18 cellular contexts compared by ENCODE assay signal in genomic region chr14:34175574-34175973, GRCh38.
DNase-seq lines count a peak whose midpoint lies in the region; ATAC-seq, FAIRE-seq and TF ChIP-seq lines count a peak whose summit lies in the region.
"Had no signal": no experiment of that assay in that cellular context is flagged by ENCODE, and none has a peak within 500 bp of the region (broad histone marks: within the 10 kb centered on the region; RNA-seq: fewer than 3 reads in every experiment).

No MANE protein-coding gene starts in this region.

- H3K4me2 ChIP-seq in Karpas-422 (ENCODE audit: low read depth, low read length, poor library complexity, severe bottlenecking), result no peak overlapping the region

- TF ChIP-seq POLR2A in GM12891 (IDR thresholded peaks at IDR 0.05; ENCODE audit: low read depth, low read length), result no peak
- TF ChIP-seq POLR2A in stomach (IDR thresholded peaks at IDR 0.05), result no peak

- H3K36me3 Mint-ChIP-seq in activated CD8-positive, alpha-beta T cell treated with anti-CD3 and anti-CD28 coated beads, Interleukin-2, amount 10 ng/mL, durations not matched to agents 7 days and 5 days (ENCODE audit: low read depth), result no peaks in the 10 kb centered on the region
- H3K36me3 Mint-ChIP-seq: naive thymus-derived CD4-positive, alpha-beta T cell had no signal

- no peak overlapping the region for H3K9ac ChIP-seq in Karpas-422 (ENCODE audit: low read length)

- H3K4me1 Mint-ChIP-seq in activated CD8-positive, alpha-beta T cell treated with anti-CD3 and anti-CD28 coated beads, Interleukin-2, amount 10 ng/mL, durations not matched to agents 7 days and 5 days (ENCODE audit: low read depth), result no peaks in the 10 kb centered on the region
- H3K4me1 Mint-ChIP-seq: activated CD4-positive, alpha-beta T cell treated with anti-CD3 and anti-CD28 coated beads for 36 hours; stimulated activated naive CD8-positive, alpha-beta T cell treated with anti-CD3 and anti-CD28 coated beads, Interleukin-15, amount 100 ng/mL, for 72 hours had no signal

- WGBS in stomach, 5 donors, result 70 to 84% (median 77%) methylated on average over 2 of the region's 2 CpGs

- CTCF ChIA-PET in activated CD8-positive, alpha-beta T cell treated with anti-CD3 and anti-CD28 coated beads, Interleukin-2, amount 10 ng/mL, durations not matched to agents 7 days and 5 days (lab: Charles Lee), result no interaction called here

- H3K27ac Mint-ChIP-seq in activated CD8-positive, alpha-beta T cell treated with anti-CD3 and anti-CD28 coated beads, Interleukin-2, amount 10 ng/mL, durations not matched to agents 7 days and 5 days, result no peak overlapping the region
- H3K27ac Mint-ChIP-seq: activated CD4-positive, alpha-beta T cell treated with anti-CD3 and anti-CD28 coated beads for 36 hours; activated naive CD8-positive, alpha-beta T cell; activated T-cell treated with anti-CD3 and anti-CD28 coated beads, Interleukin-2, amount 50 U/mL, for 24 hours; naive thymus-derived CD4-positive, alpha-beta T cell had no signal

- H3K79me2 ChIP-seq in Karpas-422 (ENCODE audit: low read length), result no peaks in the 10 kb centered on the region

- H3K27ac ChIP-seq in Karpas-422 (ENCODE audit: low read length), result no peak overlapping the region
- H3K27ac ChIP-seq in stomach, result no peak overlapping the region
- H3K27ac ChIP-seq: left lung, vagina had no signal

- H3K27me3 ChIP-seq in Karpas-422 (ENCODE audit: low read length) (no peaks in the 10 kb centered on the region), stomach (no peaks in the 10 kb centered on the region)
- H3K27me3 ChIP-seq: vagina had no signal

- H3K4me3 ChIP-seq in Karpas-422 (ENCODE audit: low read length), result no peak overlapping the region
- no peak overlapping the region for H3K4me3 ChIP-seq in stomach
- H3K4me3 ChIP-seq: HAP-1, left lung, vagina had no signal

- no peak for TF ChIP-seq EP300 in stomach (IDR thresholded peaks at IDR 0.05)

- no peaks in the 10 kb centered on the region for H3K9me3 Mint-ChIP-seq in activated CD8-positive, alpha-beta T cell treated with anti-CD3 and anti-CD28 coated beads, Interleukin-2, amount 10 ng/mL, durations not matched to agents 7 days and 5 days (ENCODE audit: insufficient read depth)
- H3K9me3 Mint-ChIP-seq: activated T-cell treated with anti-CD3 and anti-CD28 coated beads, Interleukin-2, amount 50 U/mL, for 24 hours; stimulated activated naive CD8-positive, alpha-beta T cell treated with anti-CD3 and anti-CD28 coated beads, Interleukin-15, amount 100 ng/mL, for 72 hours had no signal

- intact Hi-C loops in stomach (cut with DNase I; ENCODE audit: low total_unique reads), result no loop called here

- no peak for DNase-seq in GM12891 (ENCODE audit: insufficient read length, low spot score)
- peak; percentile 53 for DNase-seq in Karpas-422
- DNase-seq in stomach, result no peak
- DNase-seq in activated CD8-positive, alpha-beta T cell treated with anti-CD3 and anti-CD28 coated beads, Interleukin-2, amount 10 ng/mL, durations not matched to agents 7 days and 5 days, result no peak
- DNase-seq in NCI-H2171 treated with DMSO at 0.1 percent for 48 hours (lab: John Stamatoyannopoulos, UW), result no peak
- DNase-seq: activated CD4-positive, alpha-beta T cell treated with anti-CD3 and anti-CD28 coated beads for 36 hours; activated T-cell treated with anti-CD3 and anti-CD28 coated beads, Interleukin-2, amount 50 U/mL, for 24 hours; left lung; naive thymus-derived CD4-positive, alpha-beta T cell; SIG-M5; stimulated activated naive CD8-positive, alpha-beta T cell treated with anti-CD3 and anti-CD28 coated beads, Interleukin-15, amount 100 ng/mL, for 72 hours had no signal

- H3K27me3 Mint-ChIP-seq in activated CD8-positive, alpha-beta T cell treated with anti-CD3 and anti-CD28 coated beads, Interleukin-2, amount 10 ng/mL, durations not matched to agents 7 days and 5 days (ENCODE audit: low read depth), result peaks cover 7% of the 10 kb centered on the region
- H3K27me3 Mint-ChIP-seq: activated CD4-positive, alpha-beta T cell treated with anti-CD3 and anti-CD28 coated beads for 36 hours; activated naive CD8-positive, alpha-beta T cell; activated T-cell treated with anti-CD3 and anti-CD28 coated beads, Interleukin-2, amount 50 U/mL, for 24 hours; stimulated activated naive CD8-positive, alpha-beta T cell treated with anti-CD3 and anti-CD28 coated beads, Interleukin-15, amount 100 ng/mL, for 72 hours had no signal

- POLR2A ChIA-PET in activated CD8-positive, alpha-beta T cell treated with anti-CD3 and anti-CD28 coated beads, Interleukin-2, amount 10 ng/mL, durations not matched to agents 7 days and 5 days (lab: Charles Lee), result no interaction called here

- no peak for FAIRE-seq in GM12891 (lab: Jason Lieb, UNC)
- FAIRE-seq: bronchial epithelial cell had no signal

- no peaks in the 10 kb centered on the region for H3K9me2 ChIP-seq in Karpas-422 (replicated peaks; ENCODE audit: insufficient read depth, low read length)

- H3K36me3 ChIP-seq in Karpas-422 (ENCODE audit: insufficient read depth, low read length) (no peaks in the 10 kb centered on the region), stomach (no peaks in the 10 kb centered on the region)
- H3K36me3 ChIP-seq: HAP-1, left lung, vagina had no signal

- H2AFZ ChIP-seq in Karpas-422 (ENCODE audit: low read length), result no peak overlapping the region

- H4K20me1 ChIP-seq in Karpas-422 (ENCODE audit: insufficient read depth, low read depth, low read length), result no peaks in the 10 kb centered on the region

- H3K4me3 Mint-ChIP-seq in activated CD8-positive, alpha-beta T cell treated with anti-CD3 and anti-CD28 coated beads, Interleukin-2, amount 10 ng/mL, durations not matched to agents 7 days and 5 days, result no peak overlapping the region
- H3K4me3 Mint-ChIP-seq: activated CD4-positive, alpha-beta T cell treated with anti-CD3 and anti-CD28 coated beads for 36 hours; activated naive CD8-positive, alpha-beta T cell; activated T-cell treated with anti-CD3 and anti-CD28 coated beads, Interleukin-2, amount 50 U/mL, for 24 hours; naive thymus-derived CD4-positive, alpha-beta T cell; stimulated activated naive CD8-positive, alpha-beta T cell treated with anti-CD3 and anti-CD28 coated beads, Interleukin-15, amount 100 ng/mL, for 72 hours had no signal

- H3K9me3 ChIP-seq in Karpas-422 (ENCODE audit: low read length), result no peaks in the 10 kb centered on the region
- no peaks in the 10 kb centered on the region for H3K9me3 ChIP-seq in stomach
- H3K9me3 ChIP-seq: HAP-1, left lung, vagina had no signal

- ATAC-seq in GM19351 (IDR thresholded peaks at IDR 0.05; ENCODE audit: unreplicated experiment) (peak; percentile 70), HG02642 (IDR thresholded peaks at IDR 0.05; ENCODE audit: poor library complexity, unreplicated experiment) (peak; percentile 59), GM19023 (IDR thresholded peaks at IDR 0.05; ENCODE audit: unreplicated experiment) (no peak)
- no peak for ATAC-seq in activated CD8-positive, alpha-beta T cell treated with anti-CD3 and anti-CD28 coated beads, Interleukin-2, amount 10 ng/mL, durations not matched to agents 7 days and 5 days
- ATAC-seq: activated CD4-positive, alpha-beta T cell treated with anti-CD3 and anti-CD28 coated beads for 36 hours; left lung; naive thymus-derived CD4-positive, alpha-beta T cell; stimulated activated naive CD8-positive, alpha-beta T cell treated with anti-CD3 and anti-CD28 coated beads, Interleukin-15, amount 100 ng/mL, for 72 hours had no signal

- no peak for TF ChIP-seq CTCF in stomach (IDR thresholded peaks at IDR 0.05)

- H3K4me1 ChIP-seq in Karpas-422 (ENCODE audit: low read length) (peaks cover 6% of the 10 kb centered on the region), stomach (peaks cover 5 to 34% (median 26%) of the 10 kb centered on the region in 4 donors)
- H3K4me1 ChIP-seq: left lung, vagina had no signal

TF ChIP-seq in GM12891, 5 proteins besides CTCF, POLR2A, EP300 and RAD21:
- peak; percentile 79 for TF ChIP-seq SPI1 (IDR thresholded peaks at IDR 0.05; ENCODE audit: low read depth, low read length)
- TF ChIP-seq POU2F2 (IDR thresholded peaks at IDR 0.05; ENCODE audit: low read depth, low read length), result no peak

Comparison
In these comparisons a context has a peak if more than half of its experiments do, and no peak if none do; other contexts are left out.
1. ATAC-seq: peak in GM19351 (single experiment) and HG02642 (single experiment); none in activated CD8-positive, alpha-beta T cell treated with anti-CD3 and anti-CD28 coated beads, Interleukin-2, amount 10 ng/mL, durations not matched to agents 7 days and 5 days (single experiment) and GM19023 (single experiment).